In genomic region chr20:897436-897835, GRCh38 we compare ENCODE assay signal across 5 cellular contexts. TPM values are rescaled to one million over a fixed set of nuclear protein-coding genes. Genes with fewer than 3 reads are reported as not detected.
"Had no signal": no experiment of that assay in that cellular context is flagged by ENCODE, and none has a peak within 500 bp of the region (broad histone marks: within the 10 kb centered on the region; RNA-seq: fewer than 3 reads in every experiment).

No MANE protein-coding gene starts in this region.

RNA-seq across cellular contexts. Expression of gene ANGPT4, which starts 18.7 kb away (rescaled TPM):
- total RNA-seq: myocyte; naive thymus-derived CD8-positive, alpha-beta T cell; natural killer cell treated with Interleukin-12 subunit alpha and Interleukin-12 subunit beta and Interleukin-15 and Interleukin-18, amount 100 ng/mL, for 72 hours; occipital lobe; pulmonary artery endothelial cell had no signal
- polyA plus RNA-seq: naive thymus-derived CD8-positive, alpha-beta T cell had no signal
